ENCODE assay signal across 1 cellular context in the genomic region with DNA sequence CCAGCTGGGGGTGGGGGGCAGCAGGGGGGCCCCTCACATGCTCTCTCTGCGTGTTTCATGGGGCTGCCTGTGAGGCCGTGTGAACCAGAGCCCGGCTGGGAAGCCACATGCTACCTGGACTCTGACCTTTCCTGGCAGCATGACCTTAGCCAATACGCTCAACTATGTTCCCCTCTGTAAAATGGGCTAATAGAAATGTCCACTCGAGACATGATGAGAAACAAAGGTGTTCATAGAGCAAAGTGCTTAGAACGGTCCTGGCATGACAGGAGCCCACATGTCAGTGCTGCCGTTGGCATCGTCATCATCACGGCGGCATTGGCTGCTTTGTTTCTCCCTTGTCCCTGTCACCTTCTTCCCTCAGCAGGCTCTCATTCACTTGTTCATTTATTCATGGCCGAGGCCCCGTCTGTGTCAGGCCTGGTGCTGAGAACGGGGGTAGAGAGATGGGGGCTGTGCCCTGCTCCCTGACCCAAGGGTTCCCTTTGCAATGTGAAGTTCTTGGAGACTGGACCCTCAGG.
TF ChIP-seq lines count a peak whose summit lies in the region.

No MANE protein-coding gene starts in this region.

TF ChIP-seq in GM23338, 12 proteins besides CTCF, POLR2A, EP300 and RAD21 (continued from another document):
- TF ChIP-seq REST (IDR thresholded peaks at IDR 0.05; ENCODE audit: unreplicated experiment) (no peak), EZH2phosphoT487 (IDR thresholded peaks at IDR 0.05; ENCODE audit: unreplicated experiment) (no peak), ZNF114 (CRISPR knock-in tag; IDR thresholded peaks at IDR 0.05) (no peak), ZNF331 (CRISPR knock-in tag; IDR thresholded peaks at IDR 0.05; ENCODE audit: low read depth) (no peak), ZNF462 (CRISPR knock-in tag; IDR thresholded peaks at IDR 0.05) (no peak), CREB1 (CRISPR knock-in tag; IDR thresholded peaks at IDR 0.05; ENCODE audit: low read depth) (no peak), NANOG (IDR thresholded peaks at IDR 0.05; ENCODE audit: borderline replicate concordance) (no peak)
- TF ChIP-seq, protein P1, sequence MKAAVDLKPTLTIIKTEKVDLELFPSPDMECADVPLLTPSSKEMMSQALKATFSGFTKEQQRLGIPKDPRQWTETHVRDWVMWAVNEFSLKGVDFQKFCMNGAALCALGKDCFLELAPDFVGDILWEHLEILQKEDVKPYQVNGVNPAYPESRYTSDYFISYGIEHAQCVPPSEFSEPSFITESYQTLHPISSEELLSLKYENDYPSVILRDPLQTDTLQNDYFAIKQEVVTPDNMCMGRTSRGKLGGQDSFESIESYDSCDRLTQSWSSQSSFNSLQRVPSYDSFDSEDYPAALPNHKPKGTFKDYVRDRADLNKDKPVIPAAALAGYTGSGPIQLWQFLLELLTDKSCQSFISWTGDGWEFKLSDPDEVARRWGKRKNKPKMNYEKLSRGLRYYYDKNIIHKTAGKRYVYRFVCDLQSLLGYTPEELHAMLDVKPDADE (IDR thresholded peaks at IDR 0.05) = no peak
